Comparison of ENCODE assay signal across 1 cellular context in the genomic region with DNA sequence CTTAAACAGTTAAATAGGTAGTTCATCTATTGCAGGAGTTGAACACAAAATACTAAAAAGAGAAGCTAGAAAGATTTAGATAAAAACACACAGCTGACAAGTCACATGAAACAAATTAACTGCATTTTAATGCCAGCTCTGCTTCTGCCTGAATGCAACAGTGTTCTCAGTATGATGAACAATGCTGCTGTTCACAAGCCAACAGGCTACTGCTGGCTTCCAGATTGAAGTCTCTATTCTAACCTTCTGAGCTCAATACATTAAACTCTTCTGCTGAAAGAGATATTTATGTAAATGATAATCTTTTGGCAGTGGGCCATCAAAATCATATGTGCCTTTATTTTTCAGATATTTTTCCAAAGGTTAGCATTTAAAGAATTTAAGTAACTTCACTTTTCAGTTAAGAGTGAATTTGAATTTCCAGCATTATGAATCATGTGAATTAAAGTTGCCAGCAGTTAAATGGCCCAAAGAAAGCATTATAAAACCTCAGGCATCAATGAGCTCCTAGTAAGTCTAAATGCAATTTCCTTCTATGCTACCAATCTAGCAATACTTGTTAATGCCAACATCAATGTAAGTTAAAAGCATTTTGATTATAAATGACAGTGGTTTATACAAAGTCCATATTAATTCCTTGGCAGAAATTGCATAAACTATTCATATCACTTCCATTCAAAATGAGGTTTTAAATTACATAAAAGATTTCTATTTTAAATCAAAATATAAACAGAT.
TF ChIP-seq lines count a peak whose summit lies in the region.

No MANE protein-coding gene starts in this region.

TF ChIP-seq in GM12878, 131 proteins besides CTCF, POLR2A, EP300 and RAD21 (continued from another document):
- TF ChIP-seq, protein P1, sequence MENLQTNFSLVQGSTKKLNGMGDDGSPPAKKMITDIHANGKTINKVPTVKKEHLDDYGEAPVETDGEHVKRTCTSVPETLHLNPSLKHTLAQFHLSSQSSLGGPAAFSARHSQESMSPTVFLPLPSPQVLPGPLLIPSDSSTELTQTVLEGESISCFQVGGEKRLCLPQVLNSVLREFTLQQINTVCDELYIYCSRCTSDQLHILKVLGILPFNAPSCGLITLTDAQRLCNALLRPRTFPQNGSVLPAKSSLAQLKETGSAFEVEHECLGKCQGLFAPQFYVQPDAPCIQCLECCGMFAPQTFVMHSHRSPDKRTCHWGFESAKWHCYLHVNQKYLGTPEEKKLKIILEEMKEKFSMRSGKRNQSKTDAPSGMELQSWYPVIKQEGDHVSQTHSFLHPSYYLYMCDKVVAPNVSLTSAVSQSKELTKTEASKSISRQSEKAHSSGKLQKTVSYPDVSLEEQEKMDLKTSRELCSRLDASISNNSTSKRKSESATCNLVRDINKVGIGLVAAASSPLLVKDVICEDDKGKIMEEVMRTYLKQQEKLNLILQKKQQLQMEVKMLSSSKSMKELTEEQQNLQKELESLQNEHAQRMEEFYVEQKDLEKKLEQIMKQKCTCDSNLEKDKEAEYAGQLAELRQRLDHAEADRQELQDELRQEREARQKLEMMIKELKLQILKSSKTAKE (IDR thresholded peaks at IDR 0.05; ENCODE audit: low read depth, poor library complexity, severe bottlenecking), result no peak
- TF ChIP-seq POU2F2 (IDR thresholded peaks at IDR 0.05; ENCODE audit: borderline replicate concordance, low read depth, low read length), result no peak
- TF ChIP-seq, protein P2, sequence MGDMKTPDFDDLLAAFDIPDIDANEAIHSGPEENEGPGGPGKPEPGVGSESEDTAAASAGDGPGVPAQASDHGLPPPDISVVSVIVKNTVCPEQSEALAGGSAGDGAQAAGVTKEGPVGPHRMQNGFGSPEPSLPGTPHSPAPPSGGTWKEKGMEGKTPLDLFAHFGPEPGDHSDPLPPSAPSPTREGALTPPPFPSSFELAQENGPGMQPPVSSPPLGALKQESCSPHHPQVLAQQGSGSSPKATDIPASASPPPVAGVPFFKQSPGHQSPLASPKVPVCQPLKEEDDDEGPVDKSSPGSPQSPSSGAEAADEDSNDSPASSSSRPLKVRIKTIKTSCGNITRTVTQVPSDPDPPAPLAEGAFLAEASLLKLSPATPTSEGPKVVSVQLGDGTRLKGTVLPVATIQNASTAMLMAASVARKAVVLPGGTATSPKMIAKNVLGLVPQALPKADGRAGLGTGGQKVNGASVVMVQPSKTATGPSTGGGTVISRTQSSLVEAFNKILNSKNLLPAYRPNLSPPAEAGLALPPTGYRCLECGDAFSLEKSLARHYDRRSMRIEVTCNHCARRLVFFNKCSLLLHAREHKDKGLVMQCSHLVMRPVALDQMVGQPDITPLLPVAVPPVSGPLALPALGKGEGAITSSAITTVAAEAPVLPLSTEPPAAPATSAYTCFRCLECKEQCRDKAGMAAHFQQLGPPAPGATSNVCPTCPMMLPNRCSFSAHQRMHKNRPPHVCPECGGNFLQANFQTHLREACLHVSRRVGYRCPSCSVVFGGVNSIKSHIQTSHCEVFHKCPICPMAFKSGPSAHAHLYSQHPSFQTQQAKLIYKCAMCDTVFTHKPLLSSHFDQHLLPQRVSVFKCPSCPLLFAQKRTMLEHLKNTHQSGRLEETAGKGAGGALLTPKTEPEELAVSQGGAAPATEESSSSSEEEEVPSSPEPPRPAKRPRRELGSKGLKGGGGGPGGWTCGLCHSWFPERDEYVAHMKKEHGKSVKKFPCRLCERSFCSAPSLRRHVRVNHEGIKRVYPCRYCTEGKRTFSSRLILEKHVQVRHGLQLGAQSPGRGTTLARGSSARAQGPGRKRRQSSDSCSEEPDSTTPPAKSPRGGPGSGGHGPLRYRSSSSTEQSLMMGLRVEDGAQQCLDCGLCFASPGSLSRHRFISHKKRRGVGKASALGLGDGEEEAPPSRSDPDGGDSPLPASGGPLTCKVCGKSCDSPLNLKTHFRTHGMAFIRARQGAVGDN (IDR thresholded peaks at IDR 0.05), result no peak
- TF ChIP-seq PAX8 (IDR thresholded peaks at IDR 0.05), result no peak
- TF ChIP-seq POLR2AphosphoS2 (IDR thresholded peaks at IDR 0.05; ENCODE audit: low read depth, low read length), result no peak
